ENCODE assay signal across 8 cellular contexts in genomic region chr19:4059931-4060620, GRCh38. TPM values are rescaled to one million over a fixed set of nuclear protein-coding genes. Genes with fewer than 3 reads are reported as not detected.
DNase-seq lines count a peak whose midpoint lies in the region; ATAC-seq and TF ChIP-seq lines count a peak whose summit lies in the region.

No MANE protein-coding gene starts in this region.

- H3K36me3 Mint-ChIP-seq in CD4-positive, CD25-positive, alpha-beta regulatory T cell, result peaks cover 12% of the 10 kb centered on the region
- no peaks in the 10 kb centered on the region for H3K36me3 Mint-ChIP-seq in naive B cell

- H3K27ac Mint-ChIP-seq in CD4-positive, CD25-positive, alpha-beta regulatory T cell, result peak overlapping the region in 2 of 3 donors; percentile 43 to 81
- peak overlapping the region in 4 of 6 donors; percentile 7 to 72 (median 48) for H3K27ac Mint-ChIP-seq in naive B cell

- peak overlapping the region; percentile 74 for H3K27ac ChIP-seq in CD4-positive, CD25-positive, alpha-beta regulatory T cell (ENCODE audit: insufficient read depth, low read length, poor library complexity, severe bottlenecking)
- H3K27ac ChIP-seq in Peyer's patch, result peak overlapping the region; percentile 96 to 100 (median 98)
- peak overlapping the region; percentile 93 for H3K27ac ChIP-seq in caudate nucleus (ENCODE audit: low read depth, low read length)

- TF ChIP-seq POLR2A in Peyer's patch (IDR thresholded peaks at IDR 0.05), result peak; percentile 37 to 73

- peaks cover 70% of the 10 kb centered on the region for H3K4me1 ChIP-seq in CD4-positive, CD25-positive, alpha-beta regulatory T cell (ENCODE audit: control insufficient read depth, insufficient read depth, low read length, poor library complexity, severe bottlenecking)
- H3K4me1 ChIP-seq in Peyer's patch, result peaks cover 5 to 83% (median 55%) of the 10 kb centered on the region in 4 donors

- H3K27me3 ChIP-seq in CD4-positive, CD25-positive, alpha-beta regulatory T cell (ENCODE audit: control insufficient read depth, insufficient read depth, low read length), result no peaks in the 10 kb centered on the region
- H3K27me3 ChIP-seq in Peyer's patch, result no peaks in the 10 kb centered on the region

- no peak for TF ChIP-seq CTCF in Peyer's patch (IDR thresholded peaks at IDR 0.05)

- no peaks in the 10 kb centered on the region for H3K9me3 ChIP-seq in CD4-positive, CD25-positive, alpha-beta regulatory T cell (ENCODE audit: control insufficient read depth in 2 of 2, low read length in 2 of 2)
- no peaks in the 10 kb centered on the region for H3K9me3 ChIP-seq in Peyer's patch

- H3K4me3 ChIP-seq in CD4-positive, CD25-positive, alpha-beta regulatory T cell (ENCODE audit: low read depth, low read length), result no peak overlapping the region
- H3K4me3 ChIP-seq in Peyer's patch, result peak overlapping the region; percentile 17 to 100 (median 67)

- DNase-seq in CD4-positive, CD25-positive, alpha-beta regulatory T cell, result peak in 2 of 3 donors; percentile 38 to 41
- DNase-seq in Peyer's patch (peak; percentile 80 to 93 (median 90)), caudate nucleus (lab: John Stamatoyannopoulos, UW) (no peak), naive B cell (no peak), KBM-7 (no peak), ACHN (no peak), D341Med (ENCODE audit: low spot score) (no peak)

- H3K27me3 Mint-ChIP-seq in CD4-positive, CD25-positive, alpha-beta regulatory T cell, result no peaks in the 10 kb centered on the region
- H3K27me3 Mint-ChIP-seq in naive B cell, result no peaks in the 10 kb centered on the region

- ATAC-seq in CD4-positive, CD25-positive, alpha-beta regulatory T cell (ENCODE audit: low read depth in 2 of 2), result peak; percentile 41 to 50
- ATAC-seq in naive B cell (ENCODE audit: low read depth in 2 of 2), result peak; percentile 10 to 57
- no peak for ATAC-seq in HG03354 (IDR thresholded peaks at IDR 0.05; ENCODE audit: poor library complexity, severe bottlenecking, unreplicated experiment)

- H3K4me1 Mint-ChIP-seq in CD4-positive, CD25-positive, alpha-beta regulatory T cell, result peaks cover 0 to 55% (median 9%) of the 10 kb centered on the region in 4 donors
- H3K4me1 Mint-ChIP-seq in naive B cell, result peaks cover 11 to 37% (median 28%) of the 10 kb centered on the region in 3 donors

- no peaks in the 10 kb centered on the region for H3K9me3 Mint-ChIP-seq in CD4-positive, CD25-positive, alpha-beta regulatory T cell
- H3K9me3 Mint-ChIP-seq in naive B cell, result no peaks in the 10 kb centered on the region

- H3K36me3 ChIP-seq in CD4-positive, CD25-positive, alpha-beta regulatory T cell (ENCODE audit: control insufficient read depth, insufficient read depth, low read length), result peaks cover 13% of the 10 kb centered on the region
- peaks cover 0 to 14% (median 0%) of the 10 kb centered on the region in 3 donors for H3K36me3 ChIP-seq in Peyer's patch

- in situ Hi-C loops in KBM-7 (cut with MboI; ENCODE audit: low pct_unique_long_range_greater_than_20kb, low sequenced_read_pairs), result no loop called here
- in situ Hi-C loops in ACHN (cut with HindIII; ENCODE audit: low pct_ligation_motif_present, low pct_unique_long_range_greater_than_20kb, low sequenced_read_pairs), result no loop called here

- H3K4me3 Mint-ChIP-seq in CD4-positive, CD25-positive, alpha-beta regulatory T cell, result peak overlapping the region; percentile 55 to 84 (median 62)
- peak overlapping the region in 2 of 8 donors; percentile 12 to 60 for H3K4me3 Mint-ChIP-seq in naive B cell

RNA-seq across cellular contexts. Expression of gene ZBTB7A, which starts 6.6 kb away (rescaled TPM):
- 50.5 TPM for total RNA-seq in CD4-positive, CD25-positive, alpha-beta regulatory T cell
- 10 to 100 TPM; 19.6 to 30.4 (median 23.7) TPM for polyA plus RNA-seq in CD4-positive, CD25-positive, alpha-beta regulatory T cell
- total RNA-seq in Peyer's patch, result 100 to 1,000 TPM in 2 of 4 donors, 10 to 100 TPM in 2; 74.3 to 149 (median 96.1) TPM
- polyA plus RNA-seq in naive B cell (ENCODE audit: low read depth in 6 of 6), result 10 to 100 TPM; 13.5 to 41.2 (median 21.2) TPM

RNA-seq across cellular contexts. Expression of gene PIAS4, which starts 52.5 kb away (rescaled TPM):
- total RNA-seq in CD4-positive, CD25-positive, alpha-beta regulatory T cell, result 25.4 TPM
- polyA plus RNA-seq in CD4-positive, CD25-positive, alpha-beta regulatory T cell, result 10 to 100 TPM in 1 of 4 donors, 1 to 10 TPM in 3; 4.1 to 10.4 (median 4.4) TPM
- 10 to 100 TPM; 15.9 to 47.9 (median 24.2) TPM for total RNA-seq in Peyer's patch
- 10 to 100 TPM in 1 of 6 donors, 1 to 10 TPM in 5; 5.1 to 12.1 (median 6.1) TPM for polyA plus RNA-seq in naive B cell (ENCODE audit: low read depth in 6 of 6)

Comparison
In these comparisons a context has a peak if more than half of its experiments do, and no peak if none do; other contexts are left out.
1. DNase-seq: peak in CD4-positive, CD25-positive, alpha-beta regulatory T cell (2 of 3) and Peyer's patch (3 of 3); none in caudate nucleus (0 of 61), naive B cell (single experiment), KBM-7 (single experiment), ACHN (single experiment) and D341Med (single experiment).
2. Peak in every context shown above with its lines, with median percentiles within 50 percentile points of each other: H3K27ac ChIP-seq.